9 cellular contexts compared by ENCODE assay signal in genomic region chr3:122533931-122534334, GRCh38. TPM values are rescaled to one million over a fixed set of nuclear protein-coding genes. Genes with fewer than 3 reads are reported as not detected.
DNase-seq lines count a peak whose midpoint lies in the region; ATAC-seq and TF ChIP-seq lines count a peak whose summit lies in the region.
"Had no signal": no experiment of that assay in that cellular context is flagged by ENCODE, and none has a peak within 500 bp of the region (broad histone marks: within the 10 kb centered on the region; RNA-seq: fewer than 3 reads in every experiment).

No MANE protein-coding gene starts in this region.

- no peak overlapping the region for H3K4me3 Mint-ChIP-seq in stimulated activated effector memory CD8-positive, alpha-beta T cell treated with anti-CD3 and anti-CD28 coated beads, Interleukin-12 subunit alpha, Interleukin-12 subunit beta, amount 100 ng/mL, for 72 hours

- H4K20me1 ChIP-seq in PC-9 (ENCODE audit: insufficient read depth) (no peaks in the 10 kb centered on the region), mammary epithelial cell (ENCODE audit: insufficient read depth, low read length) (peaks cover 2% of the 10 kb centered on the region)

- H3K79me2 ChIP-seq in PC-9 (ENCODE audit: low read depth) (no peaks in the 10 kb centered on the region), mammary epithelial cell (ENCODE audit: insufficient read depth, low read length) (no peaks in the 10 kb centered on the region)

- DNase-seq in activated effector memory CD4-positive, alpha-beta T cell treated with anti-CD3 and anti-CD28 coated beads, Interleukin-2, amount 50 U/mL, for 16 hours, result peak; percentile 65
- DNase-seq in activated effector memory CD4-positive, alpha-beta T cell treated with Interleukin-2 at 50 U/mL for 16 hours, result no peak
- DNase-seq in PC-9, result peak; percentile 81 to 98
- peak; percentile 100 for DNase-seq in mammary epithelial cell
- peak; percentile 22 to 72 for DNase-seq in stimulated activated effector memory CD8-positive, alpha-beta T cell treated with anti-CD3 and anti-CD28 coated beads, Interleukin-12 subunit alpha, Interleukin-12 subunit beta, amount 100 ng/mL, for 72 hours (ENCODE audit: low spot score in 2 of 2)
- no peak for DNase-seq in DMS153 (lab: John Stamatoyannopoulos, UW)
- DNase-seq in NCI-H2196 (lab: John Stamatoyannopoulos, UW; ENCODE audit: unreplicated experiment), result no peak

- peak overlapping the region; percentile 97 for H3K27ac ChIP-seq in PC-9
- H3K27ac ChIP-seq in mammary epithelial cell (ENCODE audit: insufficient read depth, low read depth, low read length), result no peak overlapping the region
- H3K27ac ChIP-seq: cardiac muscle cell had no signal

- intact Hi-C loops in PC-9 (cut with micrococcal nuclease; ENCODE audit: unreplicated experiment), result loop anchor here (1.0 kb wide), 2 partner anchors 20 to 51 kb away; partner anchors contain the start of gene KPNA1
- intact Hi-C loops in mammary epithelial cell (cut with micrococcal nuclease), result no loop called here

- peaks cover 34% of the 10 kb centered on the region for H3K4me1 Mint-ChIP-seq in stimulated activated effector memory CD8-positive, alpha-beta T cell treated with anti-CD3 and anti-CD28 coated beads, Interleukin-12 subunit alpha, Interleukin-12 subunit beta, amount 100 ng/mL, for 72 hours

- H3K4me3 ChIP-seq in PC-9, result peak overlapping the region; percentile 3; the same call in 1 of the 2 replicates
- no peak overlapping the region for H3K4me3 ChIP-seq in mammary epithelial cell (replicated peaks in 1 of 3; ENCODE audit: insufficient read depth in 1 of 3, low read depth in 2 of 3, low read length in 3 of 3)
- H3K4me3 ChIP-seq: cardiac muscle cell had no signal

- H3K36me3 Mint-ChIP-seq in stimulated activated effector memory CD8-positive, alpha-beta T cell treated with anti-CD3 and anti-CD28 coated beads, Interleukin-12 subunit alpha, Interleukin-12 subunit beta, amount 100 ng/mL, for 72 hours, result peaks cover 76% of the 10 kb centered on the region

- H2AFZ ChIP-seq in PC-9 (peak overlapping the region; percentile 58; the same call in 1 of the 2 replicates), mammary epithelial cell (ENCODE audit: low read depth, low read length) (no peak overlapping the region)

- H3K9me2 ChIP-seq in PC-9 (ENCODE audit: insufficient read depth), result no peaks in the 10 kb centered on the region

- H3K27ac Mint-ChIP-seq in stimulated activated effector memory CD8-positive, alpha-beta T cell treated with anti-CD3 and anti-CD28 coated beads, Interleukin-12 subunit alpha, Interleukin-12 subunit beta, amount 100 ng/mL, for 72 hours, result peak overlapping the region; percentile 63

- H3F3A ChIP-seq in PC-9 (ENCODE audit: insufficient read depth, low read depth), result peaks cover 27% of the 10 kb centered on the region

- POLR2A ChIA-PET in PC-9 (lab: Charles Lee; ENCODE audit: unreplicated experiment), result interaction anchor here (0.6 to 0.9 kb wide), 2 partner anchors 150 to 1499 kb away, joined by 3 to 4 read pairs; partner anchors contain the start of genes FAM162A and KALRN

- H3K9me3 Mint-ChIP-seq in stimulated activated effector memory CD8-positive, alpha-beta T cell treated with anti-CD3 and anti-CD28 coated beads, Interleukin-12 subunit alpha, Interleukin-12 subunit beta, amount 100 ng/mL, for 72 hours, result no peaks in the 10 kb centered on the region

- H3K36me3 ChIP-seq in PC-9 (ENCODE audit: low read depth) (0 out of 2 replicates have a peak, but pooled peaks cover 4% of the 10 kb centered on the region), mammary epithelial cell (ENCODE audit: insufficient read depth, low read length) (no peaks in the 10 kb centered on the region)
- H3K36me3 ChIP-seq: cardiac muscle cell had no signal

- peaks cover 27% of the 10 kb centered on the region for H3K4me1 ChIP-seq in PC-9 (replicated peaks; ENCODE audit: insufficient read depth)
- peaks cover 20% of the 10 kb centered on the region for H3K4me1 ChIP-seq in mammary epithelial cell (ENCODE audit: insufficient read depth, low read length)

- in situ Hi-C loops in mammary epithelial cell (cut with MboI; ENCODE audit: low sequenced_read_pairs in 2 of 2), result no loop called here

- CTCF ChIA-PET in PC-9 (lab: Charles Lee) (no interaction called here), mammary epithelial cell (lab: Charles Lee; ENCODE audit: low non-redundant PET) (interaction anchor here (0.6 kb wide), 1 partner anchor 136 kb away, joined by 5 read pairs; no protein-coding TSS in a partner anchor)

- BruUV-seq in PC-9 (replicated peaks; lab: Mats Ljungman, UMichigan), result no TSS peak
- no TSS peak for BruUV-seq in mammary epithelial cell (replicated peaks; lab: Mats Ljungman, UMichigan)

- WGBS in mammary epithelial cell (ENCODE audit: low coverage, missing lambda C conversion rate), result 0% methylated on average over 1 of the region's 1 CpG

- H3K27me3 ChIP-seq in PC-9 (ENCODE audit: insufficient read depth, low read depth), result no peaks in the 10 kb centered on the region
- H3K27me3 ChIP-seq in mammary epithelial cell (ENCODE audit: insufficient read depth, low read length), result peaks cover 3% of the 10 kb centered on the region

- peak; percentile 100 for ATAC-seq in HG02973 (IDR thresholded peaks at IDR 0.05; ENCODE audit: unreplicated experiment)
- peak; percentile 100 for ATAC-seq in stimulated activated effector memory CD8-positive, alpha-beta T cell treated with anti-CD3 and anti-CD28 coated beads, Interleukin-12 subunit alpha, Interleukin-12 subunit beta, amount 100 ng/mL, for 72 hours

- no peak overlapping the region for H3K9ac ChIP-seq in mammary epithelial cell (ENCODE audit: insufficient read depth, low read length)

- TF ChIP-seq CTCF in PC-9 (conservative IDR thresholded peaks at IDR 0.05) (no peak), mammary epithelial cell (conservative IDR thresholded peaks at IDR 0.05 in 1 of 2, IDR thresholded peaks at IDR 0.05 in 1 of 2; ENCODE audit: extremely low read depth in 1 of 2, insufficient read depth in 1 of 2, low read depth in 1 of 2, low read length in 2 of 2) (no peak)

- dilution Hi-C loops in mammary epithelial cell (cut with HindIII; ENCODE audit: low sequenced_read_pairs), result no loop called here

- H3K9me3 ChIP-seq in PC-9 (ENCODE audit: insufficient read depth, low read depth) (no peaks in the 10 kb centered on the region), mammary epithelial cell (replicated peaks; ENCODE audit: insufficient read depth, low read length) (no peaks in the 10 kb centered on the region)

- H3K4me2 ChIP-seq in PC-9 (peak overlapping the region; percentile 61), mammary epithelial cell (ENCODE audit: insufficient read depth, low read depth, low read length) (peak overlapping the region; percentile 32)

RNA-seq across cellular contexts. Expression of gene KPNA1, which starts 19.2 kb away (rescaled TPM):
- total RNA-seq in PC-9 (2021), result 78.2 and 89.2 TPM in 2 replicates
- total RNA-seq in mammary epithelial cell, result 10 to 100 TPM; 70.0 to 95.3 TPM
- polyA plus RNA-seq in mammary epithelial cell, result 44.1 TPM
- 67.4 TPM for polyA minus RNA-seq in mammary epithelial cell

RNA-seq across cellular contexts. Expression of gene PARP9, which starts 30.2 kb away (rescaled TPM):
- total RNA-seq in PC-9 (2021) (15.0 and 21.1 TPM in 2 replicates), mammary epithelial cell (10 to 100 TPM in 1 of 2 donors, 1 to 10 TPM in 1; 6.4 to 10.0 TPM)
- polyA plus RNA-seq in mammary epithelial cell, result 6.4 TPM
- 0.78 TPM for polyA minus RNA-seq in mammary epithelial cell

RNA-seq across cellular contexts. Expression of gene DTX3L, which starts 30.2 kb away (rescaled TPM):
- 30.0 and 41.7 TPM in 2 replicates for total RNA-seq in PC-9 (2021)
- total RNA-seq in mammary epithelial cell, result 10 to 100 TPM; 10.7 to 15.6 TPM
- polyA plus RNA-seq in mammary epithelial cell, result 3.5 TPM
- polyA minus RNA-seq in mammary epithelial cell, result 16.1 TPM

RNA-seq across cellular contexts. Expression of gene PARP15, which starts 43.5 kb away (rescaled TPM):
- 0.07 and 0.13 TPM in 2 replicates for total RNA-seq in PC-9 (2021)
- total RNA-seq in mammary epithelial cell, result not detected
- polyA plus RNA-seq in mammary epithelial cell, result 0.06 TPM
- not detected for polyA minus RNA-seq in mammary epithelial cell
- total RNA-seq: cardiac muscle cell had no signal

Comparison
In these comparisons a context has a peak if more than half of its experiments do, and no peak if none do; other contexts are left out.
1. DNase-seq: peak in activated effector memory CD4-positive, alpha-beta T cell treated with anti-CD3 and anti-CD28 coated beads, Interleukin-2, amount 50 U/mL, for 16 hours (single experiment), PC-9 (2 of 2), mammary epithelial cell (single experiment) and stimulated activated effector memory CD8-positive, alpha-beta T cell treated with anti-CD3 and anti-CD28 coated beads, Interleukin-12 subunit alpha, Interleukin-12 subunit beta, amount 100 ng/mL, for 72 hours (2 of 2); none in activated effector memory CD4-positive, alpha-beta T cell treated with Interleukin-2 at 50 U/mL for 16 hours (single experiment), DMS153 (single experiment) and NCI-H2196 (single experiment).